Comparison of ENCODE assay signal across 36 cellular contexts in the genomic region with DNA sequence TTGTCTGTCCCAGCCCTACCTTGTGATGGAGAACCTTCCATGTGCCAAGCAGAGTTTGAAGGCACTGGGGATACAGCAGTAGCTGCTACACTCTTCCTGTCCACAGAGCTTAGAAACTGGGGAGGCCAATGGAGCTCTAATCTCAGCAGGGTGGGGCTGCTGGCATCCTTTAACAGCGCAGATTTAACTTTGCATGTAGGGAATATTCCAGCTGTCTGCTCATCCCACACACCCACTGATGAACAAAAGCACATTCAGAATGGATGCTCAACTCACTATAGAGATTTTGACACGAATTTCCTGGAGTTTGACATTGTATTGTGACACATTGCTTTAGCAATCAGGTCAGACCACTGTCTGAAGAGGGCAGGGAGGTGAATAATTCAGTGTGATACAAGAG. TPM values are rescaled to one million over a fixed set of nuclear protein-coding genes. Genes with fewer than 3 reads are reported as not detected.
"Had no signal": no experiment of that assay in that cellular context is flagged by ENCODE, and none has a peak within 500 bp of the region (broad histone marks: within the 10 kb centered on the region; RNA-seq: fewer than 3 reads in every experiment).

No MANE protein-coding gene starts in this region.

- H3K27ac Mint-ChIP-seq: activated B cell treated with CpG ODN at 0.5 μM for 24 hours; activated CD4-positive, alpha-beta memory T cell treated with anti-CD3 and anti-CD28 coated beads for 36 hours; activated CD4-positive, alpha-beta T cell treated with anti-CD3 and anti-CD28 coated beads, Interleukin-2, amount 10 ng/mL, durations not matched to agents 24 days and 14 days; activated CD8-positive, alpha-beta T cell treated with anti-CD3 and anti-CD28 coated beads for 36 hours; activated naive CD4-positive, alpha-beta T cell treated with anti-CD3 and anti-CD28 coated beads, Interleukin-2, amount 10 ng/mL, durations not matched to agents 7 days and 5 days; activated naive CD4-positive, alpha-beta T cell treated with anti-CD3 and anti-CD28 coated beads, Interleukin-2, amount 50 U/mL, for 24 hours; activated naive CD8-positive, alpha-beta T cell; activated naive CD8-positive, alpha-beta T cell treated with anti-CD3 and anti-CD28 coated beads, Interleukin-2, amount 10 ng/mL, durations not matched to agents 7 days and 5 days; activated naive CD8-positive, alpha-beta T cell treated with anti-CD3 and anti-CD28 coated beads, Interleukin-2, amount 50 U/mL, for 24 hours; activated T-helper 2 cell treated with anti-CD3 and anti-CD28 coated beads, Interferon-gamma antibody, Interleukin-2, Interleukin-4, amounts not matched to agents 10 μg/mL and 5 μg/mL and 100 μg/mL, durations not matched to agents 14 hours and 24 hours and 36 hours; brain; T-helper 1 cell treated with Interleukin-12 subunit alpha and Interleukin-12 subunit beta and Interleukin-4 antibody, amounts not matched to agents 30 μg/mL and 1 μg/mL, for 36 hours; T-helper 2 cell treated with Interferon-gamma antibody and Interleukin-4, amounts not matched to agents 5 μg/mL and 100 μg/mL, for 36 hours had no signal

- H3K4me1 ChIP-seq: ascending aorta had no signal

- H3K4me3 ChIP-seq: ascending aorta, cardiac muscle cell had no signal

- H3K9me3 ChIP-seq: ascending aorta had no signal

- ATAC-seq: activated CD8-positive, alpha-beta T cell treated with anti-CD3 and anti-CD28 coated beads for 36 hours; activated naive CD8-positive, alpha-beta T cell treated with anti-CD3 and anti-CD28 coated beads, Interleukin-2, amount 50 U/mL, for 24 hours; activated T-cell treated with anti-CD3 and anti-CD28 coated beads, Interleukin-2, amount 50 U/mL, for 4 hours had no signal

- H3K9me3 Mint-ChIP-seq: activated B cell treated with CpG ODN at 0.5 μM for 24 hours; activated CD4-positive, alpha-beta memory T cell treated with anti-CD3 and anti-CD28 coated beads for 36 hours; activated CD4-positive, alpha-beta T cell treated with anti-CD3 and anti-CD28 coated beads, Interleukin-2, amount 10 ng/mL, durations not matched to agents 24 days and 14 days; activated CD8-positive, alpha-beta T cell treated with anti-CD3 and anti-CD28 coated beads for 36 hours; activated naive CD4-positive, alpha-beta T cell treated with anti-CD3 and anti-CD28 coated beads, Interleukin-2, amount 10 ng/mL, durations not matched to agents 7 days and 5 days; activated naive CD4-positive, alpha-beta T cell treated with anti-CD3 and anti-CD28 coated beads, Interleukin-2, amount 50 U/mL, for 24 hours; activated naive CD8-positive, alpha-beta T cell treated with anti-CD3 and anti-CD28 coated beads, Interleukin-2, amount 10 ng/mL, durations not matched to agents 7 days and 5 days; activated naive CD8-positive, alpha-beta T cell treated with anti-CD3 and anti-CD28 coated beads, Interleukin-2, amount 50 U/mL, for 24 hours; activated T-cell treated with anti-CD3 and anti-CD28 coated beads, Interleukin-2, amount 50 U/mL, for 4 hours; activated T-helper 2 cell treated with anti-CD3 and anti-CD28 coated beads, Interferon-gamma antibody, Interleukin-2, Interleukin-4, amounts not matched to agents 10 μg/mL and 5 μg/mL and 100 μg/mL, durations not matched to agents 14 hours and 24 hours and 36 hours; T-helper 1 cell treated with Interleukin-12 subunit alpha and Interleukin-12 subunit beta and Interleukin-4 antibody, amounts not matched to agents 30 μg/mL and 1 μg/mL, for 36 hours; T-helper 2 cell treated with Interferon-gamma antibody and Interleukin-4, amounts not matched to agents 5 μg/mL and 100 μg/mL, for 36 hours had no signal

- H3K36me3 ChIP-seq: ascending aorta, cardiac muscle cell had no signal

- DNase-seq: activated B cell treated with CpG ODN at 0.5 μM for 24 hours; activated CD4-positive, alpha-beta memory T cell treated with anti-CD3 and anti-CD28 coated beads for 36 hours; activated CD4-positive, alpha-beta T cell treated with anti-CD3 and anti-CD28 coated beads for 4 hours; activated CD4-positive, alpha-beta T cell treated with anti-CD3 and anti-CD28 coated beads, Interleukin-2, amount 10 ng/mL, durations not matched to agents 24 days and 14 days; activated CD4-positive, alpha-beta T cell treated with anti-CD3 and anti-CD28 coated beads, Interleukin-2, amount 50 U/mL, for 1 hour; activated CD4-positive, alpha-beta T cell treated with anti-CD3 and anti-CD28 coated beads, Interleukin-2, amount 50 U/mL, for 4 hours; activated CD4-positive, CD25-positive, alpha-beta regulatory T cell treated with anti-CD3 and anti-CD28 coated beads, Interleukin-2, amount 50 U/mL, for 72 hours; activated CD8-positive, alpha-beta memory T cell treated with anti-CD3 and anti-CD28 coated beads, Interleukin-2, amount 50 U/mL, for 4 hours; activated CD8-positive, alpha-beta T cell treated with anti-CD3 and anti-CD28 coated beads for 36 hours; activated effector memory CD4-positive, alpha-beta T cell treated with Interleukin-2 at 50 U/mL for 16 hours; activated gamma-delta T cell; activated naive CD4-positive, alpha-beta T cell treated with anti-CD3 and anti-CD28 coated beads, Interleukin-2, amount 10 ng/mL, durations not matched to agents 7 days and 5 days; activated naive CD4-positive, alpha-beta T cell treated with Interleukin-2 at 50 U/mL for 16 hours; activated naive CD8-positive, alpha-beta T cell treated with anti-CD3 and anti-CD28 coated beads, Interleukin-2, amount 10 ng/mL, durations not matched to agents 7 days and 5 days; activated naive CD8-positive, alpha-beta T cell treated with anti-CD3 and anti-CD28 coated beads, Interleukin-2, amount 50 U/mL, for 24 hours; activated T-cell treated with anti-CD3 and anti-CD28 coated beads for 4 hours; activated T-cell treated with anti-CD3 and anti-CD28 coated beads, Interleukin-2, amount 50 U/mL, for 1 hour; activated T-cell treated with anti-CD3 and anti-CD28 coated beads, Interleukin-2, amount 50 U/mL, for 4 hours; cerebellar nuclear complex; T-helper 1 cell; T-helper 2 cell; T-helper 9 cell had no signal

- H3K4me3 Mint-ChIP-seq: activated B cell treated with CpG ODN at 0.5 μM for 24 hours; activated CD4-positive, alpha-beta memory T cell treated with anti-CD3 and anti-CD28 coated beads for 36 hours; activated CD4-positive, alpha-beta T cell treated with anti-CD3 and anti-CD28 coated beads, Interleukin-2, amount 10 ng/mL, durations not matched to agents 24 days and 14 days; activated CD8-positive, alpha-beta T cell treated with anti-CD3 and anti-CD28 coated beads for 36 hours; activated naive CD4-positive, alpha-beta T cell treated with anti-CD3 and anti-CD28 coated beads, Interleukin-2, amount 10 ng/mL, durations not matched to agents 7 days and 5 days; activated naive CD4-positive, alpha-beta T cell treated with anti-CD3 and anti-CD28 coated beads, Interleukin-2, amount 50 U/mL, for 24 hours; activated naive CD8-positive, alpha-beta T cell; activated naive CD8-positive, alpha-beta T cell treated with anti-CD3 and anti-CD28 coated beads, Interleukin-2, amount 10 ng/mL, durations not matched to agents 7 days and 5 days; activated naive CD8-positive, alpha-beta T cell treated with anti-CD3 and anti-CD28 coated beads, Interleukin-2, amount 50 U/mL, for 24 hours; activated T-cell treated with anti-CD3 and anti-CD28 coated beads, Interleukin-2, amount 50 U/mL, for 4 hours; brain; central memory CD8-positive, alpha-beta T cell; T-helper 1 cell treated with Interleukin-12 subunit alpha and Interleukin-12 subunit beta and Interleukin-4 antibody, amounts not matched to agents 30 μg/mL and 1 μg/mL, for 36 hours; T-helper 2 cell treated with Interferon-gamma antibody and Interleukin-4, amounts not matched to agents 5 μg/mL and 100 μg/mL, for 36 hours had no signal

- H3K27me3 ChIP-seq: ascending aorta, cardiac muscle cell had no signal

- H3K27ac ChIP-seq: ascending aorta, cardiac muscle cell, VCaP had no signal

- H3K36me3 Mint-ChIP-seq: activated CD4-positive, alpha-beta memory T cell treated with anti-CD3 and anti-CD28 coated beads for 36 hours; activated naive CD4-positive, alpha-beta T cell treated with anti-CD3 and anti-CD28 coated beads, Interleukin-2, amount 10 ng/mL, durations not matched to agents 7 days and 5 days; activated naive CD4-positive, alpha-beta T cell treated with anti-CD3 and anti-CD28 coated beads, Interleukin-2, amount 50 U/mL, for 24 hours; activated naive CD8-positive, alpha-beta T cell; activated naive CD8-positive, alpha-beta T cell treated with anti-CD3 and anti-CD28 coated beads, Interleukin-2, amount 10 ng/mL, durations not matched to agents 7 days and 5 days; brain had no signal

- H3K27me3 Mint-ChIP-seq: activated naive CD8-positive, alpha-beta T cell treated with anti-CD3 and anti-CD28 coated beads, Interleukin-2, amount 50 U/mL, for 24 hours had no signal

- H3K4me1 Mint-ChIP-seq: activated B cell treated with CpG ODN at 0.5 μM for 24 hours; activated CD4-positive, alpha-beta T cell treated with anti-CD3 and anti-CD28 coated beads, Interleukin-2, amount 10 ng/mL, durations not matched to agents 24 days and 14 days; activated naive CD4-positive, alpha-beta T cell treated with anti-CD3 and anti-CD28 coated beads, Interleukin-2, amount 10 ng/mL, durations not matched to agents 7 days and 5 days; activated naive CD4-positive, alpha-beta T cell treated with anti-CD3 and anti-CD28 coated beads, Interleukin-2, amount 50 U/mL, for 24 hours; activated naive CD8-positive, alpha-beta T cell treated with anti-CD3 and anti-CD28 coated beads, Interleukin-2, amount 10 ng/mL, durations not matched to agents 7 days and 5 days; activated naive CD8-positive, alpha-beta T cell treated with anti-CD3 and anti-CD28 coated beads, Interleukin-2, amount 50 U/mL, for 24 hours; brain; central memory CD8-positive, alpha-beta T cell had no signal

RNA-seq across cellular contexts. Expression of gene TMEM215, which starts 49.0 kb away (rescaled TPM):
- total RNA-seq: activated B cell treated with CpG ODN at 0.5 μM for 24 hours; activated CD4-positive, alpha-beta memory T cell treated with anti-CD3 and anti-CD28 coated beads for 36 hours; activated CD4-positive, alpha-beta T cell treated with anti-CD3 and anti-CD28 coated beads, Interleukin-2, amount 10 ng/mL, durations not matched to agents 24 days and 14 days; activated CD8-positive, alpha-beta memory T cell treated with anti-CD3 and anti-CD28 coated beads for 36 hours; activated CD8-positive, alpha-beta T cell treated with anti-CD3 and anti-CD28 coated beads for 36 hours; activated naive CD8-positive, alpha-beta T cell treated with anti-CD3 and anti-CD28 coated beads, Interleukin-2, amount 10 ng/mL, durations not matched to agents 7 days and 5 days; activated T-cell treated with anti-CD3 and anti-CD28 coated beads, Interleukin-2, amount 50 U/mL, for 4 hours; activated T-helper 2 cell treated with anti-CD3 and anti-CD28 coated beads, Interferon-gamma antibody, Interleukin-2, Interleukin-4, amounts not matched to agents 10 μg/mL and 5 μg/mL and 100 μg/mL, durations not matched to agents 14 hours and 24 hours and 36 hours; bronchial epithelial cell; cardiac muscle cell; chondrocyte had no signal
- polyA plus RNA-seq: adipose tissue, cardiac muscle cell had no signal
